ENCODE assay signal across 9 cellular contexts in genomic region chr19:39969266-39969665, GRCh38. TPM values are rescaled to one million over a fixed set of nuclear protein-coding genes. Genes with fewer than 3 reads are reported as not detected.
DNase-seq lines count a peak whose midpoint lies in the region; ATAC-seq and TF ChIP-seq lines count a peak whose summit lies in the region.
"Had no signal": no experiment of that assay in that cellular context is flagged by ENCODE, and none has a peak within 500 bp of the region (broad histone marks: within the 10 kb centered on the region; RNA-seq: fewer than 3 reads in every experiment).

No MANE protein-coding gene starts in this region.

- peaks cover 20% of the 10 kb centered on the region for H3K36me3 Mint-ChIP-seq in activated CD8-positive, alpha-beta memory T cell treated with anti-CD3 and anti-CD28 coated beads, Interleukin-2, amount 10 ng/mL, durations not matched to agents 7 days and 5 days
- H3K36me3 Mint-ChIP-seq in activated CD8-positive, alpha-beta T cell treated with anti-CD3 and anti-CD28 coated beads, Interleukin-2, amount 10 ng/mL, durations not matched to agents 7 days and 5 days (ENCODE audit: low read depth) = peaks cover 34% of the 10 kb centered on the region

- no peak overlapping the region for H3K4me3 ChIP-seq in foreskin fibroblast (ENCODE audit: low read depth in 1 of 2, low read length in 2 of 2)

- no peak for ATAC-seq in activated CD8-positive, alpha-beta memory T cell treated with anti-CD3 and anti-CD28 coated beads, Interleukin-2, amount 10 ng/mL, durations not matched to agents 7 days and 5 days
- no peak for ATAC-seq in activated CD8-positive, alpha-beta T cell treated with anti-CD3 and anti-CD28 coated beads, Interleukin-2, amount 10 ng/mL, durations not matched to agents 7 days and 5 days

- DNase-seq in activated CD8-positive, alpha-beta memory T cell treated with anti-CD3 and anti-CD28 coated beads, Interleukin-2, amount 10 ng/mL, durations not matched to agents 7 days and 5 days = peak; percentile 37
- no peak for DNase-seq in activated CD8-positive, alpha-beta memory T cell treated with anti-CD3 and anti-CD28 coated beads, Interleukin-2, amount 50 U/mL, for 48 hours
- DNase-seq in activated CD8-positive, alpha-beta T cell treated with anti-CD3 and anti-CD28 coated beads, Interleukin-2, amount 10 ng/mL, durations not matched to agents 7 days and 5 days = no peak
- DNase-seq in foreskin fibroblast (peak; percentile 16 to 42), substantia nigra (lab: John Stamatoyannopoulos, UW) (no peak), NCI-H446 (lab: John Stamatoyannopoulos, UW) (no peak), ACHN (no peak), NCI-H510A treated with DMSO at 0.1 percent for 48 hours (lab: John Stamatoyannopoulos, UW) (no peak)
- DNase-seq: nucleus accumbens had no signal

- peak overlapping the region; percentile 51 for H3K27ac ChIP-seq in substantia nigra (ENCODE audit: low read depth, low read length, poor library complexity, severe bottlenecking)

- peak overlapping the region; percentile 95 for H3K27ac Mint-ChIP-seq in activated CD8-positive, alpha-beta memory T cell treated with anti-CD3 and anti-CD28 coated beads, Interleukin-2, amount 10 ng/mL, durations not matched to agents 7 days and 5 days
- H3K27ac Mint-ChIP-seq in activated CD8-positive, alpha-beta T cell treated with anti-CD3 and anti-CD28 coated beads, Interleukin-2, amount 10 ng/mL, durations not matched to agents 7 days and 5 days = peak overlapping the region; percentile 95

- in situ Hi-C loops in ACHN (cut with HindIII; ENCODE audit: low pct_ligation_motif_present, low pct_unique_long_range_greater_than_20kb, low sequenced_read_pairs) = no loop called here

- H3K27me3 Mint-ChIP-seq in activated CD8-positive, alpha-beta memory T cell treated with anti-CD3 and anti-CD28 coated beads, Interleukin-2, amount 10 ng/mL, durations not matched to agents 7 days and 5 days = no peaks in the 10 kb centered on the region
- no peaks in the 10 kb centered on the region for H3K27me3 Mint-ChIP-seq in activated CD8-positive, alpha-beta T cell treated with anti-CD3 and anti-CD28 coated beads, Interleukin-2, amount 10 ng/mL, durations not matched to agents 7 days and 5 days (ENCODE audit: low read depth)

- H3K4me3 Mint-ChIP-seq in activated CD8-positive, alpha-beta memory T cell treated with anti-CD3 and anti-CD28 coated beads, Interleukin-2, amount 10 ng/mL, durations not matched to agents 7 days and 5 days = peak overlapping the region; percentile 90
- peak overlapping the region; percentile 95 for H3K4me3 Mint-ChIP-seq in activated CD8-positive, alpha-beta T cell treated with anti-CD3 and anti-CD28 coated beads, Interleukin-2, amount 10 ng/mL, durations not matched to agents 7 days and 5 days

- CTCF ChIA-PET in activated CD8-positive, alpha-beta memory T cell treated with anti-CD3 and anti-CD28 coated beads, Interleukin-2, amount 10 ng/mL, durations not matched to agents 7 days and 5 days (lab: Charles Lee) = interaction anchor here (0.6 to 4.6 kb wide), 16 partner anchors 15 to 196 kb away, joined by 3 to 77 read pairs (median 8); partner anchors contain the start of genes FBL and ZNF546
- CTCF ChIA-PET in activated CD8-positive, alpha-beta T cell treated with anti-CD3 and anti-CD28 coated beads, Interleukin-2, amount 10 ng/mL, durations not matched to agents 7 days and 5 days (lab: Charles Lee) = interaction anchor here (0.8 to 3.9 kb wide), 9 partner anchors 13 to 123 kb away, joined by 3 to 133 read pairs (median 21); partner anchors contain the start of genes FBL, FCGBP and ZNF780B

- no peak for TF ChIP-seq CTCF in foreskin fibroblast (IDR thresholded peaks at IDR 0.05; ENCODE audit: low read depth, low read length)

- H3K9me3 Mint-ChIP-seq in activated CD8-positive, alpha-beta memory T cell treated with anti-CD3 and anti-CD28 coated beads, Interleukin-2, amount 10 ng/mL, durations not matched to agents 7 days and 5 days (ENCODE audit: low read depth) = no peaks in the 10 kb centered on the region
- no peaks in the 10 kb centered on the region for H3K9me3 Mint-ChIP-seq in activated CD8-positive, alpha-beta T cell treated with anti-CD3 and anti-CD28 coated beads, Interleukin-2, amount 10 ng/mL, durations not matched to agents 7 days and 5 days (ENCODE audit: insufficient read depth)

- peaks cover 37% of the 10 kb centered on the region for H3K4me1 Mint-ChIP-seq in activated CD8-positive, alpha-beta memory T cell treated with anti-CD3 and anti-CD28 coated beads, Interleukin-2, amount 10 ng/mL, durations not matched to agents 7 days and 5 days
- H3K4me1 Mint-ChIP-seq in activated CD8-positive, alpha-beta T cell treated with anti-CD3 and anti-CD28 coated beads, Interleukin-2, amount 10 ng/mL, durations not matched to agents 7 days and 5 days (ENCODE audit: low read depth) = peaks cover 43% of the 10 kb centered on the region

- POLR2A ChIA-PET in activated CD8-positive, alpha-beta T cell treated with anti-CD3 and anti-CD28 coated beads, Interleukin-2, amount 10 ng/mL, durations not matched to agents 7 days and 5 days (lab: Charles Lee) = interaction anchor here (0.9 to 3.7 kb wide), 11 partner anchors 8 to 71 kb away, joined by 3 to 31 read pairs (median 14); partner anchors contain the start of genes FCGBP and ZNF546

RNA-seq across cellular contexts. Expression of gene PSMC4, which starts 1.7 kb away (rescaled TPM):
- total RNA-seq in activated CD8-positive, alpha-beta memory T cell treated with anti-CD3 and anti-CD28 coated beads, Interleukin-2, amount 10 ng/mL, durations not matched to agents 7 days and 5 days = 100 to 1,000 TPM in 1 of 2 experiments, 10 to 100 TPM in 1; 94.5 to 141 TPM
- total RNA-seq in activated CD8-positive, alpha-beta T cell treated with anti-CD3 and anti-CD28 coated beads, Interleukin-2, amount 10 ng/mL, durations not matched to agents 7 days and 5 days = 100 to 1,000 TPM; 120 to 121 TPM

RNA-seq across cellular contexts. Expression of gene ZNF546, which starts 27.6 kb away (rescaled TPM):
- 1 to 10 TPM; 5.0 to 6.5 TPM for total RNA-seq in activated CD8-positive, alpha-beta memory T cell treated with anti-CD3 and anti-CD28 coated beads, Interleukin-2, amount 10 ng/mL, durations not matched to agents 7 days and 5 days
- 1 to 10 TPM; 4.9 to 5.2 TPM for total RNA-seq in activated CD8-positive, alpha-beta T cell treated with anti-CD3 and anti-CD28 coated beads, Interleukin-2, amount 10 ng/mL, durations not matched to agents 7 days and 5 days

RNA-seq across cellular contexts. Expression of gene FCGBP, which starts 34.8 kb away (rescaled TPM):
- 1 to 10 TPM in 1 of 2 experiments, under 1 TPM in 1; 0.93 to 3.2 TPM for total RNA-seq in activated CD8-positive, alpha-beta memory T cell treated with anti-CD3 and anti-CD28 coated beads, Interleukin-2, amount 10 ng/mL, durations not matched to agents 7 days and 5 days
- 1 to 10 TPM; 5.8 to 6.2 TPM for total RNA-seq in activated CD8-positive, alpha-beta T cell treated with anti-CD3 and anti-CD28 coated beads, Interleukin-2, amount 10 ng/mL, durations not matched to agents 7 days and 5 days

Comparison
In these comparisons a context has a peak if more than half of its experiments do, and no peak if none do; other contexts are left out.
1. DNase-seq: peak in activated CD8-positive, alpha-beta memory T cell treated with anti-CD3 and anti-CD28 coated beads, Interleukin-2, amount 10 ng/mL, durations not matched to agents 7 days and 5 days (single experiment) and foreskin fibroblast (2 of 2); none in activated CD8-positive, alpha-beta memory T cell treated with anti-CD3 and anti-CD28 coated beads, Interleukin-2, amount 50 U/mL, for 48 hours (single experiment), activated CD8-positive, alpha-beta T cell treated with anti-CD3 and anti-CD28 coated beads, Interleukin-2, amount 10 ng/mL, durations not matched to agents 7 days and 5 days (single experiment), substantia nigra (0 of 49), NCI-H446 (0 of 2), ACHN (single experiment) and NCI-H510A treated with DMSO at 0.1 percent for 48 hours (single experiment).